In genomic region chr9:136944519-136945332, GRCh38 we compare ENCODE assay signal across 1 cellular context.
TF ChIP-seq lines count a peak whose summit lies in the region.

TSS of gene C8G (plus strand) at chr9:136945243. CDS start at chr9:136945321, 78 bp downstream.
A gene with protein sequence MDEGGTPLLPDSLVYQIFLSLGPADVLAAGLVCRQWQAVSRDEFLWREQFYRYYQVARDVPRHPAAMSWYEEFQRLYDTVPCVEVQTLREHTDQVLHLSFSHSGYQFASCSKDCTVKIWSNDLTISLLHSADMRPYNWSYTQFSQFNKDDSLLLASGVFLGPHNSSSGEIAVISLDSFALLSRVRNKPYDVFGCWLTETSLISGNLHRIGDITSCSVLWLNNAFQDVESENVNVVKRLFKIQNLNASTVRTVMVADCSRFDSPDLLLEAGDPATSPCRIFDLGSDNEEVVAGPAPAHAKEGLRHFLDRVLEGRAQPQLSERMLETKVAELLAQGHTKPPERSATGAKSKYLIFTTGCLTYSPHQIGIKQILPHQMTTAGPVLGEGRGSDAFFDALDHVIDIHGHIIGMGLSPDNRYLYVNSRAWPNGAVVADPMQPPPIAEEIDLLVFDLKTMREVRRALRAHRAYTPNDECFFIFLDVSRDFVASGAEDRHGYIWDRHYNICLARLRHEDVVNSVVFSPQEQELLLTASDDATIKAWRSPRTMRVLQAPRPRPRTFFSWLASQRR (minus strand): TSS chr9:136944738. CDS start chr9:136944083, 655 bp downstream.

TF ChIP-seq in H1, 55 proteins besides CTCF, POLR2A, EP300 and RAD21:
- TF ChIP-seq KDM1A (IDR thresholded peaks at IDR 0.05; ENCODE audit: borderline replicate concordance, low read length): no peak
- 0 out of 2 replicates have a peak, but pooled peaks have one; percentile 26 for TF ChIP-seq SP1 (IDR thresholded peaks at IDR 0.05; ENCODE audit: low read depth, low read length)
- TF ChIP-seq MAX (IDR thresholded peaks at IDR 0.05): peak; percentile 65; the same call in 1 of the 2 replicates
- TF ChIP-seq, protein P1, sequence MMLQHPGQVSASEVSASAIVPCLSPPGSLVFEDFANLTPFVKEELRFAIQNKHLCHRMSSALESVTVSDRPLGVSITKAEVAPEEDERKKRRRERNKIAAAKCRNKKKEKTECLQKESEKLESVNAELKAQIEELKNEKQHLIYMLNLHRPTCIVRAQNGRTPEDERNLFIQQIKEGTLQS (IDR thresholded peaks at IDR 0.05; ENCODE audit: insufficient read depth, low read depth, low read length): no peak
- TF ChIP-seq SIX5 (IDR thresholded peaks at IDR 0.05; ENCODE audit: low read depth, low read length): no peak
- no peak for TF ChIP-seq CBX5 (IDR thresholded peaks at IDR 0.05; ENCODE audit: low read depth, low read length)
- TF ChIP-seq, protein P2, sequence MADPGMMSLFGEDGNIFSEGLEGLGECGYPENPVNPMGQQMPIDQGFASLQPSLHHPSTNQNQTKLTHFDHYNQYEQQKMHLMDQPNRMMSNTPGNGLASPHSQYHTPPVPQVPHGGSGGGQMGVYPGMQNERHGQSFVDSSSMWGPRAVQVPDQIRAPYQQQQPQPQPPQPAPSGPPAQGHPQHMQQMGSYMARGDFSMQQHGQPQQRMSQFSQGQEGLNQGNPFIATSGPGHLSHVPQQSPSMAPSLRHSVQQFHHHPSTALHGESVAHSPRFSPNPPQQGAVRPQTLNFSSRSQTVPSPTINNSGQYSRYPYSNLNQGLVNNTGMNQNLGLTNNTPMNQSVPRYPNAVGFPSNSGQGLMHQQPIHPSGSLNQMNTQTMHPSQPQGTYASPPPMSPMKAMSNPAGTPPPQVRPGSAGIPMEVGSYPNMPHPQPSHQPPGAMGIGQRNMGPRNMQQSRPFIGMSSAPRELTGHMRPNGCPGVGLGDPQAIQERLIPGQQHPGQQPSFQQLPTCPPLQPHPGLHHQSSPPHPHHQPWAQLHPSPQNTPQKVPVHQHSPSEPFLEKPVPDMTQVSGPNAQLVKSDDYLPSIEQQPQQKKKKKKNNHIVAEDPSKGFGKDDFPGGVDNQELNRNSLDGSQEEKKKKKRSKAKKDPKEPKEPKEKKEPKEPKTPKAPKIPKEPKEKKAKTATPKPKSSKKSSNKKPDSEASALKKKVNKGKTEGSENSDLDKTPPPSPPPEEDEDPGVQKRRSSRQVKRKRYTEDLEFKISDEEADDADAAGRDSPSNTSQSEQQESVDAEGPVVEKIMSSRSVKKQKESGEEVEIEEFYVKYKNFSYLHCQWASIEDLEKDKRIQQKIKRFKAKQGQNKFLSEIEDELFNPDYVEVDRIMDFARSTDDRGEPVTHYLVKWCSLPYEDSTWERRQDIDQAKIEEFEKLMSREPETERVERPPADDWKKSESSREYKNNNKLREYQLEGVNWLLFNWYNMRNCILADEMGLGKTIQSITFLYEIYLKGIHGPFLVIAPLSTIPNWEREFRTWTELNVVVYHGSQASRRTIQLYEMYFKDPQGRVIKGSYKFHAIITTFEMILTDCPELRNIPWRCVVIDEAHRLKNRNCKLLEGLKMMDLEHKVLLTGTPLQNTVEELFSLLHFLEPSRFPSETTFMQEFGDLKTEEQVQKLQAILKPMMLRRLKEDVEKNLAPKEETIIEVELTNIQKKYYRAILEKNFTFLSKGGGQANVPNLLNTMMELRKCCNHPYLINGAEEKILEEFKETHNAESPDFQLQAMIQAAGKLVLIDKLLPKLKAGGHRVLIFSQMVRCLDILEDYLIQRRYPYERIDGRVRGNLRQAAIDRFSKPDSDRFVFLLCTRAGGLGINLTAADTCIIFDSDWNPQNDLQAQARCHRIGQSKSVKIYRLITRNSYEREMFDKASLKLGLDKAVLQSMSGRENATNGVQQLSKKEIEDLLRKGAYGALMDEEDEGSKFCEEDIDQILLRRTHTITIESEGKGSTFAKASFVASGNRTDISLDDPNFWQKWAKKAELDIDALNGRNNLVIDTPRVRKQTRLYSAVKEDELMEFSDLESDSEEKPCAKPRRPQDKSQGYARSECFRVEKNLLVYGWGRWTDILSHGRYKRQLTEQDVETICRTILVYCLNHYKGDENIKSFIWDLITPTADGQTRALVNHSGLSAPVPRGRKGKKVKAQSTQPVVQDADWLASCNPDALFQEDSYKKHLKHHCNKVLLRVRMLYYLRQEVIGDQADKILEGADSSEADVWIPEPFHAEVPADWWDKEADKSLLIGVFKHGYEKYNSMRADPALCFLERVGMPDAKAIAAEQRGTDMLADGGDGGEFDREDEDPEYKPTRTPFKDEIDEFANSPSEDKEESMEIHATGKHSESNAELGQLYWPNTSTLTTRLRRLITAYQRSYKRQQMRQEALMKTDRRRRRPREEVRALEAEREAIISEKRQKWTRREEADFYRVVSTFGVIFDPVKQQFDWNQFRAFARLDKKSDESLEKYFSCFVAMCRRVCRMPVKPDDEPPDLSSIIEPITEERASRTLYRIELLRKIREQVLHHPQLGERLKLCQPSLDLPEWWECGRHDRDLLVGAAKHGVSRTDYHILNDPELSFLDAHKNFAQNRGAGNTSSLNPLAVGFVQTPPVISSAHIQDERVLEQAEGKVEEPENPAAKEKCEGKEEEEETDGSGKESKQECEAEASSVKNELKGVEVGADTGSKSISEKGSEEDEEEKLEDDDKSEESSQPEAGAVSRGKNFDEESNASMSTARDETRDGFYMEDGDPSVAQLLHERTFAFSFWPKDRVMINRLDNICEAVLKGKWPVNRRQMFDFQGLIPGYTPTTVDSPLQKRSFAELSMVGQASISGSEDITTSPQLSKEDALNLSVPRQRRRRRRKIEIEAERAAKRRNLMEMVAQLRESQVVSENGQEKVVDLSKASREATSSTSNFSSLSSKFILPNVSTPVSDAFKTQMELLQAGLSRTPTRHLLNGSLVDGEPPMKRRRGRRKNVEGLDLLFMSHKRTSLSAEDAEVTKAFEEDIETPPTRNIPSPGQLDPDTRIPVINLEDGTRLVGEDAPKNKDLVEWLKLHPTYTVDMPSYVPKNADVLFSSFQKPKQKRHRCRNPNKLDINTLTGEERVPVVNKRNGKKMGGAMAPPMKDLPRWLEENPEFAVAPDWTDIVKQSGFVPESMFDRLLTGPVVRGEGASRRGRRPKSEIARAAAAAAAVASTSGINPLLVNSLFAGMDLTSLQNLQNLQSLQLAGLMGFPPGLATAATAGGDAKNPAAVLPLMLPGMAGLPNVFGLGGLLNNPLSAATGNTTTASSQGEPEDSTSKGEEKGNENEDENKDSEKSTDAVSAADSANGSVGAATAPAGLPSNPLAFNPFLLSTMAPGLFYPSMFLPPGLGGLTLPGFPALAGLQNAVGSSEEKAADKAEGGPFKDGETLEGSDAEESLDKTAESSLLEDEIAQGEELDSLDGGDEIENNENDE (IDR thresholded peaks at IDR 0.05; ENCODE audit: insufficient replicate concordance, low read length): no peak
- TF ChIP-seq CHD2 (IDR thresholded peaks at IDR 0.05; ENCODE audit: low read length): no peak
- TF ChIP-seq SRF (IDR thresholded peaks at IDR 0.05; ENCODE audit: low read depth, low read length): peak; percentile 94
- TF ChIP-seq RNF2 (IDR thresholded peaks at IDR 0.05; ENCODE audit: borderline replicate concordance, low read depth, low read length, missing control alignments, poor library complexity, severe bottlenecking): no peak
- no peak; a peak in 2 of 4 replicates for TF ChIP-seq SIN3A (conservative IDR thresholded peaks at IDR 0.05 in 1 of 2, IDR thresholded peaks at IDR 0.05 in 1 of 2; ENCODE audit: low read depth in 1 of 2, low read length in 2 of 2)
- no peak for TF ChIP-seq GTF2F1 (IDR thresholded peaks at IDR 0.05; ENCODE audit: borderline replicate concordance, low read depth, low read length)
- no peak for TF ChIP-seq CTBP2 (IDR thresholded peaks at IDR 0.05; ENCODE audit: borderline replicate concordance, insufficient read depth, insufficient read length, low read length)
- TF ChIP-seq KDM4A (IDR thresholded peaks at IDR 0.05; ENCODE audit: low read depth, low read length, severe bottlenecking): peak; percentile 88
- TF ChIP-seq CBX8 (IDR thresholded peaks at IDR 0.05; ENCODE audit: borderline replicate concordance, low read depth, low read length): no peak
- no peak for TF ChIP-seq HDAC6 (IDR thresholded peaks at IDR 0.05; ENCODE audit: low read depth, low read length)
- TF ChIP-seq JUN (IDR thresholded peaks at IDR 0.05; ENCODE audit: low read depth, low read length): no peak
- TF ChIP-seq BRCA1 (IDR thresholded peaks at IDR 0.05; ENCODE audit: low read depth, low read length): no peak
- peak; percentile 87 for TF ChIP-seq NRF1 (IDR thresholded peaks at IDR 0.05; ENCODE audit: low read depth, low read length)
- peak; percentile 52; the same call in 1 of the 2 replicates for TF ChIP-seq FOSL1 (IDR thresholded peaks at IDR 0.05; ENCODE audit: insufficient read depth, low read depth, low read length)
- TF ChIP-seq MAFK (IDR thresholded peaks at IDR 0.05; ENCODE audit: low read depth, low read length): no peak
- TF ChIP-seq TAF1 (IDR thresholded peaks at IDR 0.05; ENCODE audit: low read depth, low read length): peak; percentile 47; the same call in 1 of the 2 replicates
- peak; percentile 91 for TF ChIP-seq EGR1 (IDR thresholded peaks at IDR 0.05; ENCODE audit: borderline replicate concordance, low read depth, low read length)
- 0 out of 4 replicates have a peak, but pooled peaks of 1 of the 2 experiments have one; percentile 8 for TF ChIP-seq HDAC2 (IDR thresholded peaks at IDR 0.05; ENCODE audit: borderline replicate concordance in 1 of 2, low read depth in 2 of 2, low read length in 2 of 2)
- no peak for TF ChIP-seq TBP (IDR thresholded peaks at IDR 0.05; ENCODE audit: low read depth, low read length)
- peak; percentile 73; the same call in 1 of the 2 replicates for TF ChIP-seq YY1 (IDR thresholded peaks at IDR 0.05; ENCODE audit: low read depth, low read length)
- TF ChIP-seq NANOG (IDR thresholded peaks at IDR 0.05; ENCODE audit: insufficient read depth, low read depth, low read length, poor library complexity, severe bottlenecking): peak; percentile 18
- TF ChIP-seq EZH2 (IDR thresholded peaks at IDR 0.05; ENCODE audit: low read depth, low read length, severe bottlenecking): no peak
